Comparison of ENCODE assay signal across 12 cellular contexts in genomic region chr11:78532991-78533861, GRCh38. TPM values are rescaled to one million over a fixed set of nuclear protein-coding genes. Genes with fewer than 3 reads are reported as not detected.
DNase-seq lines count a peak whose midpoint lies in the region; ATAC-seq and TF ChIP-seq lines count a peak whose summit lies in the region.
"Had no signal": no experiment of that assay in that cellular context is flagged by ENCODE, and none has a peak within 500 bp of the region (broad histone marks: within the 10 kb centered on the region; RNA-seq: fewer than 3 reads in every experiment).

No MANE protein-coding gene starts in this region.

- H4K20me1 ChIP-seq in DOHH2 (ENCODE audit: control insufficient read depth, insufficient read depth, low read depth, low read length) (no peaks in the 10 kb centered on the region), OCI-LY1 (ENCODE audit: insufficient read depth, low read length) (no peaks in the 10 kb centered on the region)

- peaks cover 47% of the 10 kb centered on the region for H3K36me3 ChIP-seq in DOHH2 (ENCODE audit: control insufficient read depth, low read length)
- peaks cover 32% of the 10 kb centered on the region for H3K36me3 ChIP-seq in OCI-LY1 (ENCODE audit: insufficient read depth, low read length)
- no peaks in the 10 kb centered on the region for H3K36me3 ChIP-seq in H7 (replicated peaks; ENCODE audit: control insufficient read depth, insufficient read depth, low read length)

- H3K27ac ChIP-seq in DOHH2 (ENCODE audit: low read depth, low read length) = peak overlapping the region; percentile 87
- peak overlapping the region; percentile 92 for H3K27ac ChIP-seq in OCI-LY1 (ENCODE audit: low read depth, low read length, poor library complexity, severe bottlenecking)

- H3K79me2 ChIP-seq in DOHH2 (ENCODE audit: control insufficient read depth, low read length) (peaks cover 17% of the 10 kb centered on the region), OCI-LY1 (ENCODE audit: insufficient read depth, low read length) (no peaks in the 10 kb centered on the region)

- no peaks in the 10 kb centered on the region for H3K9me2 ChIP-seq in DOHH2 (replicated peaks; ENCODE audit: control insufficient read depth, low read length)
- no peaks in the 10 kb centered on the region for H3K9me2 ChIP-seq in OCI-LY1 (ENCODE audit: low read depth, low read length)

- H3K4me3 ChIP-seq in DOHH2 (ENCODE audit: low read length) (peak overlapping the region; percentile 58), OCI-LY1 (ENCODE audit: low read depth, low read length, poor library complexity, severe bottlenecking) (peak overlapping the region; percentile 3), H7 (ENCODE audit: insufficient read depth, low read depth, low read length) (no peak overlapping the region)

- H2AFZ ChIP-seq in OCI-LY1 (ENCODE audit: low read length) = no peak overlapping the region

- no peak for DNase-seq in NCI-H510A (lab: John Stamatoyannopoulos, UW)
- DNase-seq in NCI-H2029 treated with DMSO at 0.1 percent for 48 hours (lab: John Stamatoyannopoulos, UW) = no peak
- no peak for DNase-seq in H7
- no peak for DNase-seq in RKO (ENCODE audit: low spot score)
- DNase-seq: mesendoderm; NCI-H1694; SHP77; stimulated activated naive CD4-positive, alpha-beta T cell had no signal

- peak; percentile 56 for ATAC-seq in GM19397 (IDR thresholded peaks at IDR 0.05; ENCODE audit: unreplicated experiment)
- peak; percentile 47 for ATAC-seq in HG03060 (IDR thresholded peaks at IDR 0.05; ENCODE audit: low read depth, unreplicated experiment)

- H3K9ac ChIP-seq in OCI-LY1 (ENCODE audit: low read length) = peak overlapping the region; percentile 9; the same call in 1 of the 2 replicates

- H3K4me2 ChIP-seq in DOHH2 (ENCODE audit: low read length) (peak overlapping the region; percentile 63), OCI-LY1 (ENCODE audit: low read length) (peak overlapping the region; percentile 35)

- H3F3A ChIP-seq in DOHH2 (ENCODE audit: control insufficient read depth, insufficient read depth) = peaks cover 14% of the 10 kb centered on the region; the same call in 1 of the 2 replicates
- H3F3A ChIP-seq in OCI-LY1 (ENCODE audit: insufficient read depth, low read length) = no peaks in the 10 kb centered on the region

- H3K27me3 ChIP-seq in DOHH2 (ENCODE audit: control insufficient read depth, low read length) (no peaks in the 10 kb centered on the region), OCI-LY1 (ENCODE audit: insufficient read depth, low read length) (no peaks in the 10 kb centered on the region), H7 (ENCODE audit: control insufficient read depth, insufficient read depth, low read length) (no peaks in the 10 kb centered on the region)

- TF ChIP-seq CTCF in DOHH2 (IDR thresholded peaks at IDR 0.05; ENCODE audit: low read depth, low read length, poor library complexity, severe bottlenecking) (no peak), OCI-LY1 (IDR thresholded peaks at IDR 0.05; ENCODE audit: low read length) (no peak)

- H3K9me3 ChIP-seq in DOHH2 (ENCODE audit: control insufficient read depth, insufficient read depth, low read length) (no peaks in the 10 kb centered on the region), OCI-LY1 (ENCODE audit: low read length) (no peaks in the 10 kb centered on the region)

- peaks cover 25% of the 10 kb centered on the region for H3K4me1 ChIP-seq in DOHH2 (ENCODE audit: control insufficient read depth, low read length)
- peaks cover 18% of the 10 kb centered on the region for H3K4me1 ChIP-seq in OCI-LY1 (ENCODE audit: insufficient read depth, low read length, severe bottlenecking)

RNA-seq across cellular contexts. Expression of gene NARS2, which starts 41.4 kb away (rescaled TPM):
- total RNA-seq in H7 (2014; rRNA removed; shearing (Covaris generic)) = 51.8 and 59.1 TPM in 2 replicates
